8 cellular contexts compared by ENCODE assay signal in genomic region chr1:18955442-18956188, GRCh38. TPM values are rescaled to one million over a fixed set of nuclear protein-coding genes. Genes with fewer than 3 reads are reported as not detected.
DNase-seq lines count a peak whose midpoint lies in the region; ATAC-seq and FAIRE-seq lines count a peak whose summit lies in the region.

No MANE protein-coding gene starts in this region.

- H3K27ac ChIP-seq in SJSA1: no peak overlapping the region
- H3K27ac ChIP-seq in iPS DF 6.9 (ENCODE audit: low read length): no peak overlapping the region
- H3K27ac ChIP-seq in small intestine (ENCODE audit: low read depth in 1 of 2, low read length in 1 of 2): peak overlapping the region in 1 of 2 donors; percentile 80

- peak; percentile 5 for ATAC-seq in HG03103 (IDR thresholded peaks at IDR 0.05; ENCODE audit: low read depth, unreplicated experiment)

- H3K4me1 Mint-ChIP-seq in activated naive CD8-positive, alpha-beta T cell treated with anti-CD3 and anti-CD28 coated beads for 36 hours: peaks cover 58% of the 10 kb centered on the region

- peak overlapping the region; percentile 79 for H3K4me3 Mint-ChIP-seq in activated naive CD8-positive, alpha-beta T cell treated with anti-CD3 and anti-CD28 coated beads for 36 hours

- peak overlapping the region; percentile 76 for H3K27ac Mint-ChIP-seq in activated naive CD8-positive, alpha-beta T cell treated with anti-CD3 and anti-CD28 coated beads for 36 hours

- H3K36me3 ChIP-seq in SJSA1 (peaks cover 18% of the 10 kb centered on the region), iPS DF 6.9 (ENCODE audit: control insufficient read depth, insufficient read depth, low read length) (no peaks in the 10 kb centered on the region), small intestine (ENCODE audit: control insufficient read depth in 2 of 2, insufficient read depth in 2 of 2, low read length in 2 of 2) (no peaks in the 10 kb centered on the region)

- peak; percentile 57 for DNase-seq in NCI-H748 (lab: John Stamatoyannopoulos, UW; ENCODE audit: unreplicated experiment)
- DNase-seq in NCI-H748 treated with DMSO at 0.1 percent for 48 hours (lab: John Stamatoyannopoulos, UW): no peak
- peak in 1 of 2 experiments; percentile 37 for DNase-seq in SJSA1 (ENCODE audit: low read depth in 1 of 2, low spot score in 2 of 2)
- DNase-seq in activated naive CD8-positive, alpha-beta T cell treated with anti-CD3 and anti-CD28 coated beads for 36 hours: peak; percentile 65
- DNase-seq in iPS DF 6.9 (ENCODE audit: low read depth, low spot score): no peak
- peak; percentile 38 for DNase-seq in small intestine
- no peak for DNase-seq in SW 1271 (lab: John Stamatoyannopoulos, UW)

- H3K9me3 ChIP-seq in SJSA1 (replicated peaks): peaks cover 4% of the 10 kb centered on the region; the same call in 1 of the 2 replicates
- no peaks in the 10 kb centered on the region for H3K9me3 ChIP-seq in iPS DF 6.9 (ENCODE audit: control insufficient read depth, insufficient read depth, low read length)
- no peaks in the 10 kb centered on the region for H3K9me3 ChIP-seq in small intestine (ENCODE audit: control insufficient read depth, low read depth)

- H3K4me3 ChIP-seq in SJSA1: peak overlapping the region; percentile 98
- peak overlapping the region; percentile 76 for H3K4me3 ChIP-seq in iPS DF 6.9 (ENCODE audit: low read length)
- H3K4me3 ChIP-seq in small intestine (ENCODE audit: low read depth in 1 of 2, low read length in 2 of 2): peak overlapping the region; percentile 75 to 92

- no peak for FAIRE-seq in small intestine (lab: Jason Lieb, UNC)

- WGBS in iPS DF 6.9 (ENCODE audit: insufficient coverage, insufficient read length): no CpG with 5 or more reads among the region's 89 CpGs
- WGBS in small intestine, 3 donors: 1 to 2% (median 2%) methylated on average over 46 to 89 of the region's 89 CpGs

- peaks cover 13% of the 10 kb centered on the region for H3K36me3 Mint-ChIP-seq in activated naive CD8-positive, alpha-beta T cell treated with anti-CD3 and anti-CD28 coated beads for 36 hours

- H3K27me3 Mint-ChIP-seq in activated naive CD8-positive, alpha-beta T cell treated with anti-CD3 and anti-CD28 coated beads for 36 hours: peaks cover 5% of the 10 kb centered on the region

- H3K4me1 ChIP-seq in SJSA1 (replicated peaks) (peaks cover 62% of the 10 kb centered on the region), iPS DF 6.9 (ENCODE audit: control insufficient read depth, insufficient read depth, low read length) (peaks cover 2% of the 10 kb centered on the region; the same call in 1 of the 2 replicates), small intestine (ENCODE audit: control insufficient read depth in 2 of 2, insufficient read depth in 1 of 2, low read depth in 1 of 2, low read length in 1 of 2) (peaks cover 0 to 11% of the 10 kb centered on the region in 2 donors)

- H3K9me3 Mint-ChIP-seq in activated naive CD8-positive, alpha-beta T cell treated with anti-CD3 and anti-CD28 coated beads for 36 hours: no peaks in the 10 kb centered on the region

- H3K27me3 ChIP-seq in SJSA1 (replicated peaks) (no peaks in the 10 kb centered on the region), iPS DF 6.9 (ENCODE audit: control insufficient read depth, insufficient read depth, low read length) (no peaks in the 10 kb centered on the region; the same call in 1 of the 2 replicates), small intestine (ENCODE audit: control insufficient read depth in 2 of 2, insufficient read depth in 2 of 2, low read length in 2 of 2) (no peaks in the 10 kb centered on the region)

RNA-seq across cellular contexts. Expression of gene IFFO2, which starts 0.9 kb away (rescaled TPM):
- 11.4 and 15.3 TPM in 2 replicates for total RNA-seq in SJSA1 (2014; rRNA removed; shearing (Covaris generic))
- total RNA-seq in activated naive CD8-positive, alpha-beta T cell treated with anti-CD3 and anti-CD28 coated beads for 36 hours: 10 to 100 TPM; 21.4 to 21.7 TPM
- polyA plus RNA-seq in small intestine: 1 to 10 TPM in 2 of 3 donors, under 1 TPM in 1; 0.22 to 3.5 (median 1.4) TPM

RNA-seq across cellular contexts. Expression of gene ALDH4A1, which starts 53.3 kb away (rescaled TPM):
- 5.6 and 10.8 TPM in 2 replicates for total RNA-seq in SJSA1 (2014; rRNA removed; shearing (Covaris generic))
- total RNA-seq in activated naive CD8-positive, alpha-beta T cell treated with anti-CD3 and anti-CD28 coated beads for 36 hours: 1 to 10 TPM; 3.9 to 4.7 TPM
- polyA plus RNA-seq in small intestine: 1 to 10 TPM in 1 of 3 donors, under 1 TPM in 2; 0.22 to 6.3 (median 0.81) TPM

Comparison
In these comparisons a context has a peak if more than half of its experiments do, and no peak if none do; other contexts are left out.
1. DNase-seq: peak in NCI-H748 (single experiment), activated naive CD8-positive, alpha-beta T cell treated with anti-CD3 and anti-CD28 coated beads for 36 hours (single experiment) and small intestine (single experiment); none in NCI-H748 treated with DMSO at 0.1 percent for 48 hours (single experiment), iPS DF 6.9 (single experiment) and SW 1271 (0 of 2).
2. Peak in every context shown above with its lines, with median percentiles within 50 percentile points of each other: H3K4me3 ChIP-seq.